ENCODE assay signal across 8 cellular contexts in the genomic region with DNA sequence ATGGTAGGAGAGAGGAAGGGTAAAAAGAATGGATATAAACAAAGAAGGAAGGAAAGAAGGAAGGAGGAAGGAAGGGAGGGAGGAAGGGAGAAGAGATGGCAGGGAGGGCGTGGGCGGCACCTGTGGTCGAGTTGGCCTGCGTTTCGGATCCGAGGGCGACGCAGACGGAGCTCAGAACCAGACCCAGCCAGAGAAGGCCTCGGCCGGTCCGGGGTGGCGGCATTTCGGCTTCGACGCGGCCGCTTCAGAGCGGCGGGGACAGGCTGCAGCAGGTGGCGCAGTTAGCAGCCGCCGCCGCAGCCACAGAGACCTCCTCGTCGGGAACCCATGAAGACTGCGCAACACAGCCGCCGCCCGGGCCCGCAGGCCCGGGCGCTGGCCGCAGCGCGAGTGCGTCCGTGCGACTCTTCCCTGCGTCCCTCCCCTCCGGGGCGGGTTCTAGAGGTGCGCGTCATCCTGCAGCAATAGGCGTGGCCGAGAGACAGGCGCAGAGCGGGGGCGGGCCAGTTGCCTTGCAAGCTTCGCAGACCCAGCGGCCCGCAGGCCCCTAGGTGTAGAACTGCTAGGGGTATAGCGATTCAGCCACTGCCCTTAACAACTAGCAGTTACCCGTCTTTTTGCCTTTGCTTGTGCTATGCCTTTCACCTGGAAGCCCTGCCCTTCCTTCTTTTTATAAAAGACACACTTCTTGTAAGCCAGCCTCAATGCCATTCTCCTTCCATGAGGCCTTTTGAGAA. TPM values are rescaled to one million over a fixed set of nuclear protein-coding genes. Genes with fewer than 3 reads are reported as not detected.
DNase-seq lines count a peak whose midpoint lies in the region; ATAC-seq and TF ChIP-seq lines count a peak whose summit lies in the region.

A gene with protein sequence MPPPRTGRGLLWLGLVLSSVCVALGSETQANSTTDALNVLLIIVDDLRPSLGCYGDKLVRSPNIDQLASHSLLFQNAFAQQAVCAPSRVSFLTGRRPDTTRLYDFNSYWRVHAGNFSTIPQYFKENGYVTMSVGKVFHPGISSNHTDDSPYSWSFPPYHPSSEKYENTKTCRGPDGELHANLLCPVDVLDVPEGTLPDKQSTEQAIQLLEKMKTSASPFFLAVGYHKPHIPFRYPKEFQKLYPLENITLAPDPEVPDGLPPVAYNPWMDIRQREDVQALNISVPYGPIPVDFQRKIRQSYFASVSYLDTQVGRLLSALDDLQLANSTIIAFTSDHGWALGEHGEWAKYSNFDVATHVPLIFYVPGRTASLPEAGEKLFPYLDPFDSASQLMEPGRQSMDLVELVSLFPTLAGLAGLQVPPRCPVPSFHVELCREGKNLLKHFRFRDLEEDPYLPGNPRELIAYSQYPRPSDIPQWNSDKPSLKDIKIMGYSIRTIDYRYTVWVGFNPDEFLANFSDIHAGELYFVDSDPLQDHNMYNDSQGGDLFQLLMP (minus strand): TSS at position 392 of the 737 bp plus-strand sequence. CDS start 169 bp downstream, at position 223.

- peaks cover 2% of the 10 kb centered on the region for H3K79me1 ChIP-seq in mesenchymal stem cell (replicated peaks; ENCODE audit: low read length, poor library complexity, severe bottlenecking)

- H2BK120ac ChIP-seq in mesenchymal stem cell (ENCODE audit: low read depth, low read length): no peak within 1 kb of the TSS

- peak within 1 kb of the TSS; percentile 61 for H4K91ac ChIP-seq in mesenchymal stem cell (ENCODE audit: low read length)

- H2BK12ac ChIP-seq in mesenchymal stem cell (ENCODE audit: low read length in 2 of 2): peak within 1 kb of the TSS; percentile 21 to 84

- H3K36me3 Mint-ChIP-seq in effector memory CD8-positive, alpha-beta T cell (ENCODE audit: insufficient read depth): no peaks in the 10 kb centered on the region

- peak within 1 kb of the TSS; percentile 8 for H2BK5ac ChIP-seq in mesenchymal stem cell (ENCODE audit: low read depth, low read length, poor library complexity, severe bottlenecking)

- peak within 1 kb of the TSS; percentile 54 for H4K8ac ChIP-seq in mesenchymal stem cell (ENCODE audit: low read length)

- peaks cover 0 to 37% of the 10 kb centered on the region in 2 experiments for H3K27me3 ChIP-seq in mesenchymal stem cell (ENCODE audit: control insufficient read depth in 1 of 2, insufficient read depth in 1 of 2, low read length in 2 of 2)

- H3K27me3 Mint-ChIP-seq in effector memory CD8-positive, alpha-beta T cell: no peaks in the 10 kb centered on the region

- H3K27ac ChIP-seq in mesenchymal stem cell (ENCODE audit: low read length, poor library complexity, severe bottlenecking): peak within 1 kb of the TSS; percentile 53

- peak within 1 kb of the TSS; percentile 95 to 97 for H3K4me3 Mint-ChIP-seq in effector memory CD8-positive, alpha-beta T cell

- H3K4me1 Mint-ChIP-seq in effector memory CD8-positive, alpha-beta T cell (ENCODE audit: low read depth in 2 of 2): peaks cover 27% of the 10 kb centered on the region in 2 donors

- H2AK5ac ChIP-seq in mesenchymal stem cell (ENCODE audit: low read length, severe bottlenecking): peak within 1 kb of the TSS; percentile 9

- no peaks in the 10 kb centered on the region for H3K9me3 ChIP-seq in mesenchymal stem cell (ENCODE audit: control insufficient read depth, low read length)

- H2AFZ ChIP-seq in mesenchymal stem cell (ENCODE audit: low read depth, low read length): no peak within 1 kb of the TSS

- TF ChIP-seq CTCF in GM20000 (IDR thresholded peaks at IDR 0.05; ENCODE audit: extremely low read depth, missing control alignments): no peak

- H3K4me3 ChIP-seq in mesenchymal stem cell (ENCODE audit: insufficient read depth in 1 of 2, low read depth in 1 of 2, low read length in 2 of 2): peak within 1 kb of the TSS; percentile 79 to 88

- peak; percentile 65 for ATAC-seq in effector memory CD8-positive, alpha-beta T cell (replicated peaks)

- under 1% methylated on average over 30 of the region's 54 CpGs for WGBS in mesenchymal stem cell

- H3K4me2 ChIP-seq in mesenchymal stem cell (ENCODE audit: low read length, poor library complexity, severe bottlenecking): peak within 1 kb of the TSS; percentile 44

- no peak within 1 kb of the TSS for H3K23ac ChIP-seq in mesenchymal stem cell (ENCODE audit: low read length in 2 of 2)

- H3K36me3 ChIP-seq in mesenchymal stem cell (ENCODE audit: control insufficient read depth in 1 of 2, insufficient read depth in 2 of 2, low read depth in 1 of 2, low read length in 2 of 2): peaks cover 14 to 26% of the 10 kb centered on the region in 2 experiments

- peak within 1 kb of the TSS in 1 of 2 experiments; percentile 73 for H3K4ac ChIP-seq in mesenchymal stem cell (ENCODE audit: low read depth in 1 of 2, low read length in 2 of 2)

- no peaks in the 10 kb centered on the region for H3K9me3 Mint-ChIP-seq in effector memory CD8-positive, alpha-beta T cell

- H3K4me1 ChIP-seq in mesenchymal stem cell (ENCODE audit: control insufficient read depth, insufficient read depth, low read depth, low read length): peaks cover 4% of the 10 kb centered on the region

- peak; percentile 81 for DNase-seq in COLO829 (ENCODE audit: low spot score)
- peak; percentile 82 for DNase-seq in GM20000 (ENCODE audit: low spot score)
- peak; percentile 94 for DNase-seq in HT-29 (ENCODE audit: low spot score)
- peak; percentile 81 for DNase-seq in NOMO-1 treated with DMSO at 0.1 percent for 48 hours (lab: John Stamatoyannopoulos, UW; ENCODE audit: unreplicated experiment)
- peak; percentile 67 to 69 for DNase-seq in activated CD8-positive, alpha-beta memory T cell treated with anti-CD3 and anti-CD28 coated beads for 4 hours (ENCODE audit: low read depth in 2 of 2)
- DNase-seq in effector memory CD8-positive, alpha-beta T cell: peak; percentile 87 to 90 (median 89)
- peak; percentile 89 for DNase-seq in mesenchymal stem cell
- DNase-seq in stimulated activated CD8-positive, alpha-beta memory T cell treated with anti-CD3 and anti-CD28 coated beads, Interleukin-12 subunit alpha, Interleukin-12 subunit beta, amount 100 ng/mL, for 24 hours (ENCODE audit: extremely low read depth): peak; percentile 60

- peak within 1 kb of the TSS in 1 of 2 experiments; percentile 93 for H3K14ac ChIP-seq in mesenchymal stem cell (ENCODE audit: low read length in 2 of 2)

- peak within 1 kb of the TSS; percentile 83 to 85 for H3K18ac ChIP-seq in mesenchymal stem cell (ENCODE audit: low read depth in 1 of 2, low read length in 2 of 2)

- H2BK15ac ChIP-seq in mesenchymal stem cell (ENCODE audit: low read depth, poor library complexity, severe bottlenecking): no peak within 1 kb of the TSS

- H3K27ac Mint-ChIP-seq in effector memory CD8-positive, alpha-beta T cell: peak within 1 kb of the TSS; percentile 99 to 100

- H3K9ac ChIP-seq in mesenchymal stem cell (ENCODE audit: low read length): peak within 1 kb of the TSS; percentile 96

RNA-seq across cellular contexts. Expression of the gene that starts here (rescaled TPM):
- 51.1 and 53.2 TPM in 2 replicates for total RNA-seq in HT-29 (2014; rRNA removed; shearing (Covaris generic))
- polyA plus RNA-seq in mesenchymal stem cell (2013, experiment 1 of 2): 65.0 TPM
- polyA plus RNA-seq in mesenchymal stem cell (2013, experiment 2 of 2): 67.1 TPM

Comparison
In these comparisons a context has a peak if more than half of its experiments do, and no peak if none do; other contexts are left out.
1. Peak in every context shown above with its lines: DNase-seq, ATAC-seq, H3K4me3 ChIP-seq and H3K27ac ChIP-seq.